ENCODE assay signal across 17 cellular contexts in genomic region chr19:46386996-46387712, GRCh38. TPM values are rescaled to one million over a fixed set of nuclear protein-coding genes. Genes with fewer than 3 reads are reported as not detected.
"Had no signal": no experiment of that assay in that cellular context is flagged by ENCODE, and none has a peak within 500 bp of the region (broad histone marks: within the 10 kb centered on the region; RNA-seq: fewer than 3 reads in every experiment).

No MANE protein-coding gene starts in this region.

- H3K4me1 ChIP-seq: thyroid gland had no signal

- H3K4me3 Mint-ChIP-seq: activated CD4-positive, alpha-beta T cell treated with anti-CD3 and anti-CD28 coated beads, Interleukin-2, amount 10 ng/mL, durations not matched to agents 24 days and 14 days; mesothelial cell of epicardium; nephron progenitor cell; stimulated activated naive B cell treated with anti-CD40 and anti-IgM and Interleukin-4, amounts not matched to agents 10 μg/mL and 1 μg/mL and 100 μg/mL, for 72 hours; T-helper 1 cell treated with Interleukin-12 subunit alpha and Interleukin-12 subunit beta and Interleukin-4 antibody, amounts not matched to agents 30 μg/mL and 1 μg/mL, for 36 hours had no signal

- FAIRE-seq: colon, endometrium, keratinocyte, TTC549 had no signal

- H3K9me3 ChIP-seq: thyroid gland had no signal

- ATAC-seq: esophagus mucosa; stimulated activated naive B cell treated with anti-CD40 and anti-IgM and Interleukin-4, amounts not matched to agents 10 μg/mL and 1 μg/mL and 100 μg/mL, for 72 hours had no signal

- H3K4me1 Mint-ChIP-seq: activated CD4-positive, alpha-beta T cell treated with anti-CD3 and anti-CD28 coated beads, Interleukin-2, amount 10 ng/mL, durations not matched to agents 24 days and 14 days; mesothelial cell of epicardium had no signal

- DNase-seq: activated CD4-positive, alpha-beta T cell treated with anti-CD3 and anti-CD28 coated beads, Interleukin-2, amount 10 ng/mL, durations not matched to agents 24 days and 14 days; activated CD4-positive, CD25-positive, alpha-beta regulatory T cell; activated naive CD4-positive, alpha-beta T cell treated with Interleukin-2 at 50 U/mL for 16 hours; nephron progenitor cell; SIG-M5; stimulated activated CD4-positive, alpha-beta T cell treated with anti-CD3 and anti-CD28 coated beads, Interleukin-2, amount 100 ng/mL, for 48 hours; stimulated activated naive B cell treated with anti-CD40 and anti-IgM and Interleukin-4, amounts not matched to agents 10 μg/mL and 1 μg/mL and 100 μg/mL, for 72 hours; thyroid gland had no signal

- H3K9me3 Mint-ChIP-seq: activated CD4-positive, alpha-beta T cell treated with anti-CD3 and anti-CD28 coated beads, Interleukin-2, amount 10 ng/mL, durations not matched to agents 24 days and 14 days; stimulated activated naive B cell treated with anti-CD40 and anti-IgM and Interleukin-4, amounts not matched to agents 10 μg/mL and 1 μg/mL and 100 μg/mL, for 72 hours had no signal

- H3K27ac ChIP-seq: cardiac muscle cell, thyroid gland had no signal

- H3K4me3 ChIP-seq: cardiac muscle cell, thyroid gland had no signal

- H3K27me3 ChIP-seq: cardiac muscle cell, thyroid gland had no signal

- H3K27ac Mint-ChIP-seq: activated CD4-positive, alpha-beta T cell treated with anti-CD3 and anti-CD28 coated beads, Interleukin-2, amount 10 ng/mL, durations not matched to agents 24 days and 14 days; mesothelial cell of epicardium; nephron progenitor cell; T-helper 1 cell treated with Interleukin-12 subunit alpha and Interleukin-12 subunit beta and Interleukin-4 antibody, amounts not matched to agents 30 μg/mL and 1 μg/mL, for 36 hours had no signal

- H3K27me3 Mint-ChIP-seq: activated CD4-positive, alpha-beta T cell treated with anti-CD3 and anti-CD28 coated beads, Interleukin-2, amount 10 ng/mL, durations not matched to agents 24 days and 14 days; stimulated activated naive B cell treated with anti-CD40 and anti-IgM and Interleukin-4, amounts not matched to agents 10 μg/mL and 1 μg/mL and 100 μg/mL, for 72 hours had no signal

RNA-seq across cellular contexts. Expression of gene CCDC8, which starts 26.2 kb away (rescaled TPM):
- total RNA-seq: activated CD4-positive, alpha-beta T cell treated with anti-CD3 and anti-CD28 coated beads, Interleukin-2, amount 10 ng/mL, durations not matched to agents 24 days and 14 days had no signal

RNA-seq across cellular contexts. Expression of gene PNMA8C, which starts 41.6 kb away (rescaled TPM):
- total RNA-seq: activated CD4-positive, alpha-beta T cell treated with anti-CD3 and anti-CD28 coated beads, Interleukin-2, amount 10 ng/mL, durations not matched to agents 24 days and 14 days; esophagus mucosa; lower leg skin had no signal
- polyA plus RNA-seq: keratinocyte had no signal
